Comparison of ENCODE assay signal across 1 cellular context in genomic region chr3:72123908-72124441, GRCh38.
TF ChIP-seq lines count a peak whose summit lies in the region.

No MANE protein-coding gene starts in this region.

TF ChIP-seq in GM12878, 131 proteins besides CTCF, POLR2A, EP300 and RAD21 (continued from another document):
- TF ChIP-seq SKIL (IDR thresholded peaks at IDR 0.05; ENCODE audit: low read depth, poor library complexity, severe bottlenecking) (peak; percentile 18), CREM (IDR thresholded peaks at IDR 0.05; ENCODE audit: low read depth) (peak; percentile 73; the same call in 1 of the 2 replicates), ATF3 (IDR thresholded peaks at IDR 0.05; ENCODE audit: borderline replicate concordance, extremely low read depth, low read depth, low read length) (no peak), RUNX3 (IDR thresholded peaks at IDR 0.05; ENCODE audit: low read length) (peak; percentile 27; the same call in 1 of the 2 replicates), EED (IDR thresholded peaks at IDR 0.05; ENCODE audit: low read depth) (peak; percentile 67; the same call in 1 of the 2 replicates), IKZF1 (conservative IDR thresholded peaks at IDR 0.05) (no peak), ETV6 (conservative IDR thresholded peaks at IDR 0.05 in 1 of 2, IDR thresholded peaks at IDR 0.05 in 1 of 2; ENCODE audit: borderline replicate concordance in 1 of 2, low read depth in 1 of 2) (peak in 1 of 2 experiments; percentile 15; a peak in 1 of 4 replicates), CEBPB (IDR thresholded peaks at IDR 0.05; ENCODE audit: borderline replicate concordance in 1 of 2, low read depth in 2 of 2, low read length in 2 of 2) (no peak), BACH1 (IDR thresholded peaks at IDR 0.05; ENCODE audit: borderline replicate concordance) (no peak), BHLHE40 (IDR thresholded peaks at IDR 0.05; ENCODE audit: borderline replicate concordance in 1 of 2, low read depth in 2 of 2, low read length in 1 of 2) (no peak), NR2C1 (IDR thresholded peaks at IDR 0.05) (no peak), SP1 (IDR thresholded peaks at IDR 0.05; ENCODE audit: low read depth, low read length) (no peak), SIX5 (IDR thresholded peaks at IDR 0.05; ENCODE audit: low read depth, low read length, severe bottlenecking) (no peak), FOXM1 (IDR thresholded peaks at IDR 0.05; ENCODE audit: low read depth, low read length) (no peak), BCLAF1 (IDR thresholded peaks at IDR 0.05) (no peak), ZBED1 (IDR thresholded peaks at IDR 0.05; ENCODE audit: borderline replicate concordance) (no peak), CREB1 (IDR thresholded peaks at IDR 0.05; ENCODE audit: low read depth) (peak; percentile 70), HDAC6 (IDR thresholded peaks at IDR 0.05; ENCODE audit: unreplicated experiment) (no peak), ZBTB40 (IDR thresholded peaks at IDR 0.05; ENCODE audit: borderline replicate concordance) (no peak), ZBTB11 (CRISPR knock-in tag; IDR thresholded peaks at IDR 0.05) (no peak)
TF ChIP-seq in GM12878: peak in this region for 9.
